ENCODE assay signal across 16 cellular contexts in genomic region chr10:119702482-119703041, GRCh38. TPM values are rescaled to one million over a fixed set of nuclear protein-coding genes. Genes with fewer than 3 reads are reported as not detected.
DNase-seq lines count a peak whose midpoint lies in the region; ATAC-seq, FAIRE-seq and TF ChIP-seq lines count a peak whose summit lies in the region.
"Had no signal": no experiment of that assay in that cellular context is flagged by ENCODE, and none has a peak within 500 bp of the region (broad histone marks: within the 10 kb centered on the region; RNA-seq: fewer than 3 reads in every experiment).

No MANE protein-coding gene starts in this region.

- H3F3A ChIP-seq in DOHH2 (ENCODE audit: control insufficient read depth, insufficient read depth): peaks cover 32% of the 10 kb centered on the region

- CTCF ChIA-PET in activated CD8-positive, alpha-beta memory T cell treated with anti-CD3 and anti-CD28 coated beads, Interleukin-2, amount 10 ng/mL, durations not matched to agents 7 days and 5 days (lab: Charles Lee): interaction anchor here (1.0 to 8.7 kb wide), 4 partner anchors 14 to 23 kb away, joined by 3 to 68 read pairs (median 14); partner anchors contain the start of gene INPP5F
- CTCF ChIA-PET in activated B cell treated with CpG ODN at 0.5 μM for 24 hours (lab: Charles Lee): interaction anchor here (1.2 to 2.3 kb wide), 4 partner anchors 15 to 48 kb away, joined by 3 to 9 read pairs (median 5); partner anchors contain the start of gene INPP5F

- H3K27ac Mint-ChIP-seq in activated CD8-positive, alpha-beta memory T cell treated with anti-CD3 and anti-CD28 coated beads, Interleukin-2, amount 10 ng/mL, durations not matched to agents 7 days and 5 days: peak overlapping the region; percentile 18
- peak overlapping the region; percentile 97 for H3K27ac Mint-ChIP-seq in activated B cell treated with CpG ODN at 0.5 μM for 24 hours
- H3K27ac Mint-ChIP-seq in stimulated activated effector memory CD8-positive, alpha-beta T cell treated with anti-CD3 and anti-CD28 coated beads, Interleukin-12 subunit alpha, Interleukin-12 subunit beta, amount 100 ng/mL, for 72 hours: peak overlapping the region; percentile 98

- H3K4me2 ChIP-seq in DOHH2 (ENCODE audit: low read length): peak overlapping the region; percentile 34

- H3K9me3 Mint-ChIP-seq in activated CD8-positive, alpha-beta memory T cell treated with anti-CD3 and anti-CD28 coated beads, Interleukin-2, amount 10 ng/mL, durations not matched to agents 7 days and 5 days (ENCODE audit: low read depth): peaks cover 14% of the 10 kb centered on the region
- peaks cover 21% of the 10 kb centered on the region for H3K9me3 Mint-ChIP-seq in activated B cell treated with CpG ODN at 0.5 μM for 24 hours
- peaks cover 16% of the 10 kb centered on the region for H3K9me3 Mint-ChIP-seq in stimulated activated effector memory CD8-positive, alpha-beta T cell treated with anti-CD3 and anti-CD28 coated beads, Interleukin-12 subunit alpha, Interleukin-12 subunit beta, amount 100 ng/mL, for 72 hours

- H3K9me3 ChIP-seq in DOHH2 (ENCODE audit: control insufficient read depth, insufficient read depth, low read length) (peaks cover 15% of the 10 kb centered on the region), kidney (ENCODE audit: control insufficient read depth in 1 of 2, low read length in 2 of 2) (no peaks in the 10 kb centered on the region)

- no peaks in the 10 kb centered on the region for H4K20me1 ChIP-seq in DOHH2 (ENCODE audit: control insufficient read depth, insufficient read depth, low read depth, low read length)

- POLR2A ChIA-PET in activated B cell treated with CpG ODN at 0.5 μM for 24 hours (lab: Charles Lee): interaction anchor here (0.6 to 8.6 kb wide), 3 partner anchors 15 to 29 kb away, joined by 3 to 236 read pairs (median 5); partner anchors contain the start of gene INPP5F

- no peak for FAIRE-seq in kidney (lab: Jason Lieb, UNC)
- FAIRE-seq: D721Med had no signal

- no peaks in the 10 kb centered on the region for H3K27me3 ChIP-seq in DOHH2 (ENCODE audit: control insufficient read depth, low read length)

- H3K9ac ChIP-seq in kidney (ENCODE audit: low read length in 2 of 2): no peak overlapping the region

- ATAC-seq in activated CD8-positive, alpha-beta memory T cell treated with anti-CD3 and anti-CD28 coated beads, Interleukin-2, amount 10 ng/mL, durations not matched to agents 7 days and 5 days: no peak
- ATAC-seq in activated B cell treated with CpG ODN at 0.5 μM for 24 hours (ENCODE audit: low read depth): no peak
- peak; percentile 87 for ATAC-seq in stimulated activated effector memory CD8-positive, alpha-beta T cell treated with anti-CD3 and anti-CD28 coated beads, Interleukin-12 subunit alpha, Interleukin-12 subunit beta, amount 100 ng/mL, for 72 hours
- no peak for ATAC-seq in HG02798 (IDR thresholded peaks at IDR 0.05; ENCODE audit: poor library complexity, unreplicated experiment)

- H3K4me1 ChIP-seq in DOHH2 (ENCODE audit: control insufficient read depth, low read length) (peaks cover 81% of the 10 kb centered on the region), kidney (ENCODE audit: control insufficient read depth in 1 of 2, insufficient read depth in 1 of 2, low read depth in 1 of 2, low read length in 2 of 2) (no peaks in the 10 kb centered on the region)

- peaks cover 24% of the 10 kb centered on the region for H3K36me3 Mint-ChIP-seq in activated CD8-positive, alpha-beta memory T cell treated with anti-CD3 and anti-CD28 coated beads, Interleukin-2, amount 10 ng/mL, durations not matched to agents 7 days and 5 days
- H3K36me3 Mint-ChIP-seq in activated B cell treated with CpG ODN at 0.5 μM for 24 hours (ENCODE audit: low read depth): peaks cover 19% of the 10 kb centered on the region
- peaks cover 34% of the 10 kb centered on the region for H3K36me3 Mint-ChIP-seq in stimulated activated effector memory CD8-positive, alpha-beta T cell treated with anti-CD3 and anti-CD28 coated beads, Interleukin-12 subunit alpha, Interleukin-12 subunit beta, amount 100 ng/mL, for 72 hours

- no peaks in the 10 kb centered on the region for H3K27me3 Mint-ChIP-seq in activated CD8-positive, alpha-beta memory T cell treated with anti-CD3 and anti-CD28 coated beads, Interleukin-2, amount 10 ng/mL, durations not matched to agents 7 days and 5 days
- no peaks in the 10 kb centered on the region for H3K27me3 Mint-ChIP-seq in activated B cell treated with CpG ODN at 0.5 μM for 24 hours

- intact Hi-C loops in activated B cell treated with CpG ODN at 0.5 μM for 24 hours (cut with micrococcal nuclease): loop anchor here (5.0 kb wide), 1 partner anchor 185 kb away; no protein-coding TSS in a partner anchor
- intact Hi-C loops in kidney (cut with DNase I): no loop called here

- H3K27ac ChIP-seq in DOHH2 (ENCODE audit: low read depth, low read length): no peak overlapping the region
- H3K27ac ChIP-seq in kidney (ENCODE audit: low read depth in 2 of 2, low read length in 2 of 2): no peak overlapping the region
- H3K27ac ChIP-seq: SK-N-MC had no signal

- H3K4me3 Mint-ChIP-seq in activated CD8-positive, alpha-beta memory T cell treated with anti-CD3 and anti-CD28 coated beads, Interleukin-2, amount 10 ng/mL, durations not matched to agents 7 days and 5 days: no peak overlapping the region
- peak overlapping the region; percentile 44 for H3K4me3 Mint-ChIP-seq in activated B cell treated with CpG ODN at 0.5 μM for 24 hours
- H3K4me3 Mint-ChIP-seq in stimulated activated effector memory CD8-positive, alpha-beta T cell treated with anti-CD3 and anti-CD28 coated beads, Interleukin-12 subunit alpha, Interleukin-12 subunit beta, amount 100 ng/mL, for 72 hours: peak overlapping the region; percentile 20
- H3K4me3 Mint-ChIP-seq: brain had no signal

- 0 out of 2 replicates have a peak, but pooled peaks cover 3% of the 10 kb centered on the region for H3K36me3 ChIP-seq in DOHH2 (ENCODE audit: control insufficient read depth, low read length)
- H3K36me3 ChIP-seq in kidney (ENCODE audit: control insufficient read depth in 1 of 2, insufficient read depth in 2 of 2, low read length in 2 of 2): no peaks in the 10 kb centered on the region

- no peaks in the 10 kb centered on the region for H3K9me2 ChIP-seq in DOHH2 (replicated peaks; ENCODE audit: control insufficient read depth, low read length)

- TF ChIP-seq CTCF in DOHH2 (IDR thresholded peaks at IDR 0.05; ENCODE audit: low read depth, low read length, poor library complexity, severe bottlenecking) (no peak), activated B cell treated with CpG ODN at 0.5 μM for 24 hours (IDR thresholded peaks at IDR 0.05) (no peak), kidney (IDR thresholded peaks at IDR 0.05; ENCODE audit: borderline replicate concordance, extremely low read depth, insufficient read depth) (no peak)

- H3K79me2 ChIP-seq in DOHH2 (ENCODE audit: control insufficient read depth, low read length): no peaks in the 10 kb centered on the region

- H3K4me1 Mint-ChIP-seq in activated CD8-positive, alpha-beta memory T cell treated with anti-CD3 and anti-CD28 coated beads, Interleukin-2, amount 10 ng/mL, durations not matched to agents 7 days and 5 days: peaks cover 55% of the 10 kb centered on the region
- H3K4me1 Mint-ChIP-seq in activated B cell treated with CpG ODN at 0.5 μM for 24 hours: peaks cover 93% of the 10 kb centered on the region
- H3K4me1 Mint-ChIP-seq in stimulated activated effector memory CD8-positive, alpha-beta T cell treated with anti-CD3 and anti-CD28 coated beads, Interleukin-12 subunit alpha, Interleukin-12 subunit beta, amount 100 ng/mL, for 72 hours: peaks cover 66% of the 10 kb centered on the region

- DNase-seq in activated CD8-positive, alpha-beta memory T cell treated with anti-CD3 and anti-CD28 coated beads, Interleukin-2, amount 10 ng/mL, durations not matched to agents 7 days and 5 days: no peak
- no peak for DNase-seq in activated CD8-positive, alpha-beta memory T cell treated with anti-CD3 and anti-CD28 coated beads for 24 hours
- DNase-seq in activated B cell treated with CpG ODN at 0.5 μM for 24 hours: no peak
- DNase-seq in stimulated activated effector memory CD8-positive, alpha-beta T cell treated with anti-CD3 and anti-CD28 coated beads, Interleukin-12 subunit alpha, Interleukin-12 subunit beta, amount 100 ng/mL, for 72 hours (ENCODE audit: low spot score in 2 of 2): no peak
- no peak for DNase-seq in kidney
- no peak for DNase-seq in NCI-H446 (lab: John Stamatoyannopoulos, UW)
- DNase-seq: C1 segment of cervical spinal cord, NCI-H1105, NCI-H2029, NCI-H2227 treated with DMSO at 0.1 percent for 48 hours, occipital lobe had no signal

- no peak overlapping the region for H3K4me3 ChIP-seq in DOHH2 (ENCODE audit: low read length)
- no peak overlapping the region for H3K4me3 ChIP-seq in kidney (ENCODE audit: low read length in 2 of 2)
- H3K4me3 ChIP-seq: SK-N-MC had no signal

RNA-seq across cellular contexts. Expression of gene INPP5F, which starts 23.3 kb away (rescaled TPM):
- total RNA-seq in activated CD8-positive, alpha-beta memory T cell treated with anti-CD3 and anti-CD28 coated beads, Interleukin-2, amount 10 ng/mL, durations not matched to agents 7 days and 5 days: 10 to 100 TPM; 17.4 to 32.0 TPM
- total RNA-seq in activated B cell treated with CpG ODN at 0.5 μM for 24 hours: 45.9 and 53.5 TPM in 2 replicates
- 17.5 TPM for total RNA-seq in kidney
- 16.4 TPM for polyA plus RNA-seq in kidney (ENCODE audit: insufficient read depth, low read depth, low replicate concordance)

RNA-seq across cellular contexts. Expression of gene BAG3, which starts 51.4 kb away (rescaled TPM):
- 10 to 100 TPM; 12.7 to 13.0 TPM for total RNA-seq in activated CD8-positive, alpha-beta memory T cell treated with anti-CD3 and anti-CD28 coated beads, Interleukin-2, amount 10 ng/mL, durations not matched to agents 7 days and 5 days
- 4.3 and 4.7 TPM in 2 replicates for total RNA-seq in activated B cell treated with CpG ODN at 0.5 μM for 24 hours
- total RNA-seq in kidney: 42.0 TPM
- polyA plus RNA-seq in kidney (ENCODE audit: insufficient read depth, low read depth, low replicate concordance): 54.9 TPM

Comparison
In these comparisons a context has a peak if more than half of its experiments do, and no peak if none do; other contexts are left out.
1. H3K27ac Mint-ChIP-seq: peak in every context shown above with its lines; median percentile 98 in stimulated activated effector memory CD8-positive, alpha-beta T cell treated with anti-CD3 and anti-CD28 coated beads, Interleukin-12 subunit alpha, Interleukin-12 subunit beta, amount 100 ng/mL, for 72 hours; 97 in activated B cell treated with CpG ODN at 0.5 μM for 24 hours; 18 in activated CD8-positive, alpha-beta memory T cell treated with anti-CD3 and anti-CD28 coated beads, Interleukin-2, amount 10 ng/mL, durations not matched to agents 7 days and 5 days.